Comparison of ENCODE assay signal across 1 cellular context in genomic region chr9:27408523-27408922, GRCh38.
TF ChIP-seq lines count a peak whose summit lies in the region.

No MANE protein-coding gene starts in this region.

TF ChIP-seq in SK-N-SH, 30 proteins besides CTCF, POLR2A, EP300 and RAD21 (continued from another document):
- TF ChIP-seq REST (IDR thresholded peaks at IDR 0.05; ENCODE audit: low read depth, low read length) (no peak), ZBTB33 (IDR thresholded peaks at IDR 0.05; ENCODE audit: borderline replicate concordance, low read depth) (no peak)
